Comparison of ENCODE assay signal across 16 cellular contexts in genomic region chr10:7233259-7233991, GRCh38.
DNase-seq lines count a peak whose midpoint lies in the region; ATAC-seq, FAIRE-seq and TF ChIP-seq lines count a peak whose summit lies in the region.
"Had no signal": no experiment of that assay in that cellular context is flagged by ENCODE, and none has a peak within 500 bp of the region (broad histone marks: within the 10 kb centered on the region; RNA-seq: fewer than 3 reads in every experiment).

No MANE protein-coding gene starts in this region.

- no peaks in the 10 kb centered on the region for H3K36me3 Mint-ChIP-seq in progenitor cell of endocrine pancreas (ENCODE audit: insufficient read depth)

- H3K4me1 Mint-ChIP-seq in progenitor cell of endocrine pancreas (ENCODE audit: low read depth): peaks cover 22% of the 10 kb centered on the region
- H3K4me1 Mint-ChIP-seq: stimulated activated memory B cell treated with anti-CD40 and anti-IgM and Interleukin-4, amounts not matched to agents 10 μg/mL and 1 μg/mL and 100 μg/mL, for 72 hours had no signal

- H3K27ac Mint-ChIP-seq in progenitor cell of endocrine pancreas: no peak overlapping the region
- H3K27ac Mint-ChIP-seq: stimulated activated memory B cell treated with anti-CD40 and anti-IgM and Interleukin-4, amounts not matched to agents 10 μg/mL and 1 μg/mL and 100 μg/mL, for 72 hours had no signal

- no peak overlapping the region for H3K4me3 ChIP-seq in fibroblast of pulmonary artery (replicated peaks; ENCODE audit: low read depth, low read length)
- H3K4me3 ChIP-seq: heart left ventricle, sigmoid colon had no signal

- no peaks in the 10 kb centered on the region for H3K27me3 Mint-ChIP-seq in progenitor cell of endocrine pancreas
- H3K27me3 Mint-ChIP-seq: stimulated activated memory B cell treated with anti-CD40 and anti-IgM and Interleukin-4, amounts not matched to agents 10 μg/mL and 1 μg/mL and 100 μg/mL, for 72 hours had no signal

- TF ChIP-seq CTCF in RWPE1 (conservative IDR thresholded peaks at IDR 0.05; ENCODE audit: low read depth) (no peak), fibroblast of pulmonary artery (IDR thresholded peaks at IDR 0.05; ENCODE audit: low read length, missing control alignments) (no peak), progenitor cell of endocrine pancreas (IDR thresholded peaks at IDR 0.05; ENCODE audit: unreplicated experiment) (no peak)

- ATAC-seq in GM18909 (IDR thresholded peaks at IDR 0.05; ENCODE audit: poor library complexity, unreplicated experiment): no peak
- no peak for ATAC-seq in GM19324 (IDR thresholded peaks at IDR 0.05; ENCODE audit: low FRiP score, unreplicated experiment)
- ATAC-seq: heart left ventricle; stimulated activated memory B cell treated with anti-CD40 and anti-IgM and Interleukin-4, amounts not matched to agents 10 μg/mL and 1 μg/mL and 100 μg/mL, for 72 hours had no signal

- CTCF ChIA-PET in RWPE1 (lab: Yijun Ruan, JAX): no interaction called here
- CTCF ChIA-PET in HEK293T (lab: Yijun Ruan, JAX): no interaction called here

- peak overlapping the region; percentile 9 for H3K4me3 Mint-ChIP-seq in progenitor cell of endocrine pancreas (ENCODE audit: low read depth)
- H3K4me3 Mint-ChIP-seq: stimulated activated memory B cell treated with anti-CD40 and anti-IgM and Interleukin-4, amounts not matched to agents 10 μg/mL and 1 μg/mL and 100 μg/mL, for 72 hours had no signal

- DNase-seq in GM12892 (ENCODE audit: insufficient read length): no peak
- peak; percentile 8 for DNase-seq in RWPE1 (ENCODE audit: low spot score)
- DNase-seq in fibroblast of pulmonary artery (ENCODE audit: low read depth): peak; percentile 2
- no peak for DNase-seq in progenitor cell of endocrine pancreas (ENCODE audit: low spot score, unreplicated experiment)
- DNase-seq in HEK293T (ENCODE audit: extremely low spot score): no peak
- DNase-seq in NCI-H2029 (lab: John Stamatoyannopoulos, UW): no peak
- DNase-seq: activated CD4-positive, alpha-beta T cell treated with anti-CD3 and anti-CD28 coated beads, Interleukin-2, amount 50 U/mL, for 48 hours; activated gamma-delta T cell treated with Interleukin-2 at 50 U/mL for 16 hours; heart left ventricle; NCI-H1436; NCI-H524; sigmoid colon; stimulated activated CD4-positive, alpha-beta T cell treated with anti-CD3 and anti-CD28 coated beads, Interleukin-4, amount 100 ng/mL, for 4 hours had no signal

- POLR2A ChIA-PET in RWPE1 (lab: Yijun Ruan, JAX; ENCODE audit: low non-redundant PET) (no interaction called here), HEK293T (lab: Yijun Ruan, JAX) (no interaction called here)

- H3K9me3 Mint-ChIP-seq in progenitor cell of endocrine pancreas (ENCODE audit: low read depth): peaks cover 11% of the 10 kb centered on the region

- no peak overlapping the region for H3K27ac ChIP-seq in RWPE1
- H3K27ac ChIP-seq: sigmoid colon had no signal

- TF ChIP-seq POLR2A in GM12892 (IDR thresholded peaks at IDR 0.05; ENCODE audit: low read depth, low read length): no peak

- peak; percentile 17 for FAIRE-seq in GM12892 (lab: Jason Lieb, UNC)

TF ChIP-seq in HEK293T, 16 proteins besides CTCF, POLR2A, EP300 and RAD21:
- TF ChIP-seq BHLHE40 (IDR thresholded peaks at IDR 0.05; ENCODE audit: borderline replicate concordance) (no peak), CTBP1 (IDR thresholded peaks at IDR 0.05; ENCODE audit: borderline replicate concordance) (no peak), LEF1 (IDR thresholded peaks at IDR 0.05; ENCODE audit: borderline replicate concordance) (no peak), FOXK2 (IDR thresholded peaks at IDR 0.05) (no peak), SUZ12 (IDR thresholded peaks at IDR 0.05) (no peak)

Comparison
In these comparisons a context has a peak if more than half of its experiments do, and no peak if none do; other contexts are left out.
1. DNase-seq: peak in RWPE1 (single experiment) and fibroblast of pulmonary artery (single experiment); none in GM12892 (single experiment), progenitor cell of endocrine pancreas (single experiment), HEK293T (single experiment) and NCI-H2029 (single experiment).